In genomic region chr10:128579280-128579679, GRCh38 we compare ENCODE assay signal across 21 cellular contexts.
"Had no signal": no experiment of that assay in that cellular context is flagged by ENCODE, and none has a peak within 500 bp of the region (broad histone marks: within the 10 kb centered on the region; RNA-seq: fewer than 3 reads in every experiment).

No MANE protein-coding gene starts in this region.

- H3K27ac ChIP-seq: body of pancreas, coronary artery, esophagus muscularis mucosa, skin epidermis, suprapubic skin had no signal

- FAIRE-seq: kidney had no signal

- H3K4me3 Mint-ChIP-seq: activated CD4-positive, alpha-beta T cell treated with anti-CD3 and anti-CD28 coated beads, Interleukin-2, amount 10 ng/mL, durations not matched to agents 24 days and 14 days; activated naive CD8-positive, alpha-beta T cell; nephron progenitor cell had no signal

- H3K27me3 ChIP-seq: body of pancreas, esophagus muscularis mucosa, suprapubic skin had no signal

- H3K9me3 ChIP-seq: body of pancreas, esophagus muscularis mucosa, suprapubic skin had no signal

- H3K27ac Mint-ChIP-seq: activated CD4-positive, alpha-beta T cell treated with anti-CD3 and anti-CD28 coated beads, Interleukin-2, amount 10 ng/mL, durations not matched to agents 24 days and 14 days; activated naive CD8-positive, alpha-beta T cell; nephron progenitor cell; progenitor cell of endocrine pancreas had no signal

- DNase-seq: activated CD4-positive, CD25-positive, alpha-beta regulatory T cell; activated CD8-positive, alpha-beta memory T cell treated with anti-CD3 and anti-CD28 coated beads, Interleukin-2, amount 50 U/mL, for 48 hours; activated gamma-delta T cell treated with Interleukin-2 at 50 U/mL for 16 hours; amniotic stem cell; body of pancreas; central memory CD4-positive, alpha-beta T cell; hippocampal formation; kidney; mesenchymal stem cell; nephron progenitor cell; right cardiac atrium; stimulated activated CD4-positive, alpha-beta T cell treated with anti-CD3 and anti-CD28 coated beads, Interleukin-4, amount 100 ng/mL, for 4 hours; stimulated activated CD8-positive, alpha-beta memory T cell treated with anti-CD3 and anti-CD28 coated beads, Interleukin-4, amount 100 ng/mL, for 48 hours; stimulated activated naive CD8-positive, alpha-beta T cell treated with anti-CD3 and anti-CD28 coated beads, Interleukin-15, Interleukin-2, amounts not matched to agents 100 U/mL and 50 U/mL, for 24 hours had no signal

- H3K9me3 Mint-ChIP-seq: activated CD4-positive, alpha-beta T cell treated with anti-CD3 and anti-CD28 coated beads, Interleukin-2, amount 10 ng/mL, durations not matched to agents 24 days and 14 days; nephron progenitor cell had no signal

- H3K4me1 Mint-ChIP-seq: activated CD4-positive, alpha-beta T cell treated with anti-CD3 and anti-CD28 coated beads, Interleukin-2, amount 10 ng/mL, durations not matched to agents 24 days and 14 days had no signal

- H3K36me3 Mint-ChIP-seq: activated naive CD8-positive, alpha-beta T cell had no signal

- H3K4me1 ChIP-seq: body of pancreas, esophagus muscularis mucosa, suprapubic skin had no signal

- H3K36me3 ChIP-seq: esophagus muscularis mucosa, suprapubic skin had no signal

- H3K27me3 Mint-ChIP-seq: activated CD4-positive, alpha-beta T cell treated with anti-CD3 and anti-CD28 coated beads, Interleukin-2, amount 10 ng/mL, durations not matched to agents 24 days and 14 days had no signal

- ATAC-seq: body of pancreas; right cardiac atrium; stimulated activated naive CD8-positive, alpha-beta T cell treated with anti-CD3 and anti-CD28 coated beads, Interleukin-15, Interleukin-2, amounts not matched to agents 100 U/mL and 50 U/mL, for 24 hours had no signal

- H3K4me3 ChIP-seq: body of pancreas, coronary artery, esophagus muscularis mucosa, skin epidermis, suprapubic skin had no signal
